In the genomic region with DNA sequence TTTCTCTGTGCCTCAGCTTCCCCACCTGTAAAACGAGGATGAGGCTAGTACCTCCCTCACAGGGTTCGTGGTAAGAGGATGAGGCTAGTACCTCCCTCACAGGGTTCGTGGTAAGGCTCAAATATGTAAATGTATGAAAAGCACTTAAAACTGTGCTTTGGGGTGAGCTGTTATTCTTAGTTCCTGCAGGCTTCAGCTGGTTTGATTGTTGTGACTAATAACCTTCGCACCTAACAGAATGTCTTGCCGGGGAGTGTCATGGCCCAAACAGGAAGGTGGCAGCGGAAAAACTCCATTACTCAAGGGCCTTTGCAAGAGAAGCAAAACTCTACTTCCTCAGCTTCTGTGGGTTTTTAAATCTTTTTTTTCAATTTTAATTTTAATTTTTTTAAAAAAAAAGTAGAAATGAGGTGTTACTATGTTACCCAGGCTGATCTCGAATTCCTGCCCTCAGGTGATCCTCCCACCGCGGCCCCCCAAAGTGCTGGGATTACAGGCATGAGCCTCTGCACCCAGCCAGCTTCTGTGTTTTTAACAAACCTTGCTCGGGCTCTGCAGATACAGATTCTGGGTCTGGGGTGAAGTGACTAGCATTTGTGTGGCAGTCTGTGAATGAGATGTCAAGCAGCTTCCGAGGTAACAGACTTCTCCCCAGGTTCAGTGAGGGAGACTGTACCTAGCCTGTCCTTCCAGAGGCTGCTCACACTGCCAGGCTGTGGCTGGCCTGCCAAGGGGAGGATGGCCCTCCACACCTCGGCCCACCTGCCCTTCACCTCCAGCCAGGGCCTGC, we compare ENCODE assay signal across 8 cellular contexts.
DNase-seq lines count a peak whose midpoint lies in the region; ATAC-seq and TF ChIP-seq lines count a peak whose summit lies in the region.

No MANE protein-coding gene starts in this region.

- peak; percentile 34 for ATAC-seq in GM19328 (IDR thresholded peaks at IDR 0.05; ENCODE audit: unreplicated experiment)
- ATAC-seq in right lobe of liver, result peak; percentile 23 to 43 (median 34)
- ATAC-seq in SK-N-SH treated with all-trans-retinoic acid at 6 μM for 48 hours, result no peak

- H4K20me1 ChIP-seq in BLaER1, result peaks cover 100% of the 10 kb centered on the region

- H3K27me3 ChIP-seq in BLaER1 (no peaks in the 10 kb centered on the region), right lobe of liver (no peaks in the 10 kb centered on the region)

- no peak for TF ChIP-seq POLR2A in right lobe of liver (IDR thresholded peaks at IDR 0.05)

- H3K9ac ChIP-seq in BLaER1, result 0 out of 2 replicates have a peak overlapping the region, but pooled peaks have one; percentile 16

- H3K4me1 ChIP-seq in BLaER1 (peaks cover 94% of the 10 kb centered on the region), right lobe of liver (peaks cover 0 to 57% (median 13%) of the 10 kb centered on the region in 4 donors)

- H3K36me3 ChIP-seq in BLaER1 (no peaks in the 10 kb centered on the region), right lobe of liver (no peaks in the 10 kb centered on the region)

- no peak for TF ChIP-seq CTCF in right lobe of liver (IDR thresholded peaks at IDR 0.05)

- peak; percentile 49 for DNase-seq in KG1 (lab: John Stamatoyannopoulos, UW)
- DNase-seq in activated CD8-positive, alpha-beta memory T cell treated with anti-CD3 and anti-CD28 coated beads, Interleukin-2, amount 50 U/mL, for 4 hours, result peak; percentile 61
- no peak for DNase-seq in right lobe of liver
- DNase-seq in HCEC 1CT, result no peak
- DNase-seq in ureter (ENCODE audit: low spot score), result no peak

- H3K9me3 ChIP-seq in BLaER1 (no peaks in the 10 kb centered on the region), right lobe of liver (no peaks in the 10 kb centered on the region)

- H3K4me3 ChIP-seq in BLaER1 (0 out of 2 replicates have a peak overlapping the region, but pooled peaks have one; percentile 9), right lobe of liver (no peak overlapping the region)

- intact Hi-C loops in right lobe of liver (cut with DNase I), result no loop called here

- H3K27ac ChIP-seq in BLaER1, result peak overlapping the region; percentile 21; the same call in 1 of the 2 replicates
- peak overlapping the region; percentile 21 to 44 (median 29) for H3K27ac ChIP-seq in right lobe of liver

- peak overlapping the region; percentile 96 for H3K4me2 ChIP-seq in BLaER1

- WGBS in right lobe of liver (ENCODE audit: insufficient coverage, low coverage, low lambda C conversion rate, missing lambda C conversion rate), result 48% methylated on average over 8 of the region's 12 CpGs

TF ChIP-seq in SK-N-SH treated with all-trans-retinoic acid at 6 μM for 48 hours, 23 proteins besides CTCF, POLR2A, EP300 and RAD21:
- no peak for TF ChIP-seq TOX (CRISPR knock-in tag; IDR thresholded peaks at IDR 0.05; ENCODE audit: borderline replicate concordance)
- TF ChIP-seq, protein P1, sequence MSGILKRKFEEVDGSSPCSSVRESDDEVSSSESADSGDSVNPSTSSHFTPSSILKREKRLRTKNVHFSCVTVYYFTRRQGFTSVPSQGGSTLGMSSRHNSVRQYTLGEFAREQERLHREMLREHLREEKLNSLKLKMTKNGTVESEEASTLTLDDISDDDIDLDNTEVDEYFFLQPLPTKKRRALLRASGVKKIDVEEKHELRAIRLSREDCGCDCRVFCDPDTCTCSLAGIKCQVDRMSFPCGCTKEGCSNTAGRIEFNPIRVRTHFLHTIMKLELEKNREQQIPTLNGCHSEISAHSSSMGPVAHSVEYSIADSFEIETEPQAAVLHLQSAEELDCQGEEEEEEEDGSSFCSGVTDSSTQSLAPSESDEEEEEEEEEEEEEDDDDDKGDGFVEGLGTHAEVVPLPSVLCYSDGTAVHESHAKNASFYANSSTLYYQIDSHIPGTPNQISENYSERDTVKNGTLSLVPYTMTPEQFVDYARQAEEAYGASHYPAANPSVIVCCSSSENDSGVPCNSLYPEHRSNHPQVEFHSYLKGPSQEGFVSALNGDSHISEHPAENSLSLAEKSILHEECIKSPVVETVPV (CRISPR knock-in tag; IDR thresholded peaks at IDR 0.05), result no peak
- TF ChIP-seq TCF4 (CRISPR knock-in tag; IDR thresholded peaks at IDR 0.05; ENCODE audit: borderline replicate concordance), result no peak
- TF ChIP-seq ZFP3 (CRISPR knock-in tag; IDR thresholded peaks at IDR 0.05), result no peak
- TF ChIP-seq, protein P2, sequence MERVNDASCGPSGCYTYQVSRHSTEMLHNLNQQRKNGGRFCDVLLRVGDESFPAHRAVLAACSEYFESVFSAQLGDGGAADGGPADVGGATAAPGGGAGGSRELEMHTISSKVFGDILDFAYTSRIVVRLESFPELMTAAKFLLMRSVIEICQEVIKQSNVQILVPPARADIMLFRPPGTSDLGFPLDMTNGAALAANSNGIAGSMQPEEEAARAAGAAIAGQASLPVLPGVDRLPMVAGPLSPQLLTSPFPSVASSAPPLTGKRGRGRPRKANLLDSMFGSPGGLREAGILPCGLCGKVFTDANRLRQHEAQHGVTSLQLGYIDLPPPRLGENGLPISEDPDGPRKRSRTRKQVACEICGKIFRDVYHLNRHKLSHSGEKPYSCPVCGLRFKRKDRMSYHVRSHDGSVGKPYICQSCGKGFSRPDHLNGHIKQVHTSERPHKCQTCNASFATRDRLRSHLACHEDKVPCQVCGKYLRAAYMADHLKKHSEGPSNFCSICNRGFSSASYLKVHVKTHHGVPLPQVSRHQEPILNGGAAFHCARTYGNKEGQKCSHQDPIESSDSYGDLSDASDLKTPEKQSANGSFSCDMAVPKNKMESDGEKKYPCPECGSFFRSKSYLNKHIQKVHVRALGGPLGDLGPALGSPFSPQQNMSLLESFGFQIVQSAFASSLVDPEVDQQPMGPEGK (CRISPR knock-in tag; IDR thresholded peaks at IDR 0.05; ENCODE audit: borderline replicate concordance), result no peak
- no peak for TF ChIP-seq ARNTL (CRISPR knock-in tag; IDR thresholded peaks at IDR 0.05; ENCODE audit: borderline replicate concordance, low read depth)
- no peak for TF ChIP-seq POU6F1 (CRISPR knock-in tag; IDR thresholded peaks at IDR 0.05; ENCODE audit: borderline replicate concordance, low read depth)
- TF ChIP-seq ZNF70 (CRISPR knock-in tag; IDR thresholded peaks at IDR 0.05), result no peak
- no peak for TF ChIP-seq BACH2 (CRISPR knock-in tag; IDR thresholded peaks at IDR 0.05; ENCODE audit: borderline replicate concordance)
- TF ChIP-seq ISL1 (CRISPR knock-in tag; IDR thresholded peaks at IDR 0.05), result no peak
- TF ChIP-seq RARB (CRISPR knock-in tag; IDR thresholded peaks at IDR 0.05), result no peak
TF ChIP-seq in SK-N-SH treated with all-trans-retinoic acid at 6 μM for 48 hours: peak in this region for 0.

Comparison
In these comparisons a context has a peak if more than half of its experiments do, and no peak if none do; other contexts are left out.
1. DNase-seq: peak in KG1 (single experiment) and activated CD8-positive, alpha-beta memory T cell treated with anti-CD3 and anti-CD28 coated beads, Interleukin-2, amount 50 U/mL, for 4 hours (single experiment); none in right lobe of liver (0 of 3), HCEC 1CT (single experiment) and ureter (single experiment).